9 cellular contexts compared by ENCODE assay signal in genomic region chr6:28710466-28711191, GRCh38.
A peak's percentile ranks its signal among the peaks of the same experiment; 100 is the strongest.
DNase-seq lines count a peak whose midpoint lies in the region; TF ChIP-seq lines count a peak whose summit lies in the region.
"Had no signal": no experiment of that assay in that cellular context is flagged by ENCODE, and none has a peak within 500 bp of the region (broad histone marks: within the 10 kb centered on the region; RNA-seq: fewer than 3 reads in every experiment).

No MANE protein-coding gene starts in this region.

- DNase-seq in activated T-cell treated with anti-CD3 and anti-CD28 coated beads for 48 hours (ENCODE audit: low read depth) (peak; percentile 35), NCI-H69 (lab: John Stamatoyannopoulos, UW) (peak; percentile 50), epithelial cell of esophagus (ENCODE audit: low read depth) (peak; percentile 79), germinal center (ENCODE audit: low spot score) (no peak), nucleus accumbens (lab: John Stamatoyannopoulos, UW) (no peak), NCI-H1436 (lab: John Stamatoyannopoulos, UW) (no peak)
- no peak for DNase-seq in activated T-cell treated with anti-CD3 and anti-CD28 coated beads, Interleukin-2, amount 50 U/mL, for 1 hour
- peak; percentile 60 for DNase-seq in stimulated activated CD8-positive, alpha-beta memory T cell treated with anti-CD3 and anti-CD28 coated beads, Interleukin-4, amount 100 ng/mL, for 48 hours
- DNase-seq: colonic mucosa had no signal

- TF ChIP-seq CTCF in epithelial cell of esophagus (IDR thresholded peaks at IDR 0.05; ENCODE audit: insufficient read depth, low read depth, low read length, missing control alignments): no peak

- no peak overlapping the region for H3K4me3 ChIP-seq in epithelial cell of esophagus (ENCODE audit: low read length)
- H3K4me3 ChIP-seq: colonic mucosa had no signal

Comparison
In these comparisons a context has a peak if more than half of its experiments do, and no peak if none do; other contexts are left out.
1. DNase-seq: peak in activated T-cell treated with anti-CD3 and anti-CD28 coated beads for 48 hours (single experiment), NCI-H69 (single experiment), epithelial cell of esophagus (single experiment) and stimulated activated CD8-positive, alpha-beta memory T cell treated with anti-CD3 and anti-CD28 coated beads, Interleukin-4, amount 100 ng/mL, for 48 hours (single experiment); none in activated T-cell treated with anti-CD3 and anti-CD28 coated beads, Interleukin-2, amount 50 U/mL, for 1 hour (single experiment), germinal center (single experiment), nucleus accumbens (0 of 56) and NCI-H1436 (single experiment).